In genomic region chr5:172659909-172660628, GRCh38 we compare ENCODE assay signal across 2 cellular contexts.
TF ChIP-seq lines count a peak whose summit lies in the region.

No MANE protein-coding gene starts in this region.

TF ChIP-seq in A549, 52 proteins besides CTCF, POLR2A, EP300 and RAD21 (continued from another document):
- TF ChIP-seq GATA3 (IDR thresholded peaks at IDR 0.05; ENCODE audit: borderline replicate concordance) (no peak), JUN (IDR thresholded peaks at IDR 0.05) (no peak), TFCP2L1 (CRISPR knock-in tag; IDR thresholded peaks at IDR 0.05) (no peak), KDM5A (IDR thresholded peaks at IDR 0.05) (no peak), EHMT2 (IDR thresholded peaks at IDR 0.05; ENCODE audit: low read depth) (no peak), REST (IDR thresholded peaks at IDR 0.05) (no peak), MAFK (IDR thresholded peaks at IDR 0.05; ENCODE audit: partially characterized antibody) (no peak), RNF2 (IDR thresholded peaks at IDR 0.05; ENCODE audit: borderline replicate concordance, low read depth) (no peak), PHF8 (IDR thresholded peaks at IDR 0.05; ENCODE audit: borderline replicate concordance, low read depth) (no peak), FOSB (CRISPR knock-in tag; IDR thresholded peaks at IDR 0.05) (no peak), HEYL (CRISPR knock-in tag; IDR thresholded peaks at IDR 0.05) (no peak)
- TF ChIP-seq, protein P1, sequence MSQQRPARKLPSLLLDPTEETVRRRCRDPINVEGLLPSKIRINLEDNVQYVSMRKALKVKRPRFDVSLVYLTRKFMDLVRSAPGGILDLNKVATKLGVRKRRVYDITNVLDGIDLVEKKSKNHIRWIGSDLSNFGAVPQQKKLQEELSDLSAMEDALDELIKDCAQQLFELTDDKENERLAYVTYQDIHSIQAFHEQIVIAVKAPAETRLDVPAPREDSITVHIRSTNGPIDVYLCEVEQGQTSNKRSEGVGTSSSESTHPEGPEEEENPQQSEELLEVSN (IDR thresholded peaks at IDR 0.05; ENCODE audit: borderline replicate concordance, low read depth) = no peak

TF ChIP-seq in K562, 482 proteins besides CTCF, POLR2A, EP300 and RAD21 (continued from another document):
- TF ChIP-seq AFF1 (IDR thresholded peaks at IDR 0.05; ENCODE audit: low read depth in 1 of 2, partially characterized antibody in 2 of 2) = no peak
- TF ChIP-seq TEAD1 (CRISPR knock-in tag; IDR thresholded peaks at IDR 0.05) = no peak
- no peak for TF ChIP-seq KDM1A (IDR thresholded peaks at IDR 0.05)
- TF ChIP-seq HOXB6 (CRISPR knock-in tag; IDR thresholded peaks at IDR 0.05; ENCODE audit: borderline replicate concordance) = no peak
- TF ChIP-seq ZFPM2 (CRISPR knock-in tag; IDR thresholded peaks at IDR 0.05) = no peak
- TF ChIP-seq RBM39 (optimal IDR thresholded peaks at IDR 0.05; ENCODE audit: low read depth, low read length) = no peak
TF ChIP-seq in K562: peak in this region for 0.
